1 cellular context compared by ENCODE assay signal in genomic region chr13:82165396-82166174, GRCh38.
TF ChIP-seq lines count a peak whose summit lies in the region.

No MANE protein-coding gene starts in this region.

TF ChIP-seq in H1, 55 proteins besides CTCF, POLR2A, EP300 and RAD21 (continued from another document):
- TF ChIP-seq CHD7 (IDR thresholded peaks at IDR 0.05; ENCODE audit: insufficient replicate concordance, low read length) = no peak
- no peak for TF ChIP-seq TEAD4 (IDR thresholded peaks at IDR 0.05; ENCODE audit: low read depth, low read length)
- no peak for TF ChIP-seq GABPA (IDR thresholded peaks at IDR 0.05; ENCODE audit: borderline replicate concordance, insufficient read depth, low read length)
- TF ChIP-seq SP2 (IDR thresholded peaks at IDR 0.05; ENCODE audit: low read length) = no peak
- no peak for TF ChIP-seq POU5F1 (IDR thresholded peaks at IDR 0.05; ENCODE audit: low read depth, low read length)
